1 cellular context compared by ENCODE assay signal in the genomic region with DNA sequence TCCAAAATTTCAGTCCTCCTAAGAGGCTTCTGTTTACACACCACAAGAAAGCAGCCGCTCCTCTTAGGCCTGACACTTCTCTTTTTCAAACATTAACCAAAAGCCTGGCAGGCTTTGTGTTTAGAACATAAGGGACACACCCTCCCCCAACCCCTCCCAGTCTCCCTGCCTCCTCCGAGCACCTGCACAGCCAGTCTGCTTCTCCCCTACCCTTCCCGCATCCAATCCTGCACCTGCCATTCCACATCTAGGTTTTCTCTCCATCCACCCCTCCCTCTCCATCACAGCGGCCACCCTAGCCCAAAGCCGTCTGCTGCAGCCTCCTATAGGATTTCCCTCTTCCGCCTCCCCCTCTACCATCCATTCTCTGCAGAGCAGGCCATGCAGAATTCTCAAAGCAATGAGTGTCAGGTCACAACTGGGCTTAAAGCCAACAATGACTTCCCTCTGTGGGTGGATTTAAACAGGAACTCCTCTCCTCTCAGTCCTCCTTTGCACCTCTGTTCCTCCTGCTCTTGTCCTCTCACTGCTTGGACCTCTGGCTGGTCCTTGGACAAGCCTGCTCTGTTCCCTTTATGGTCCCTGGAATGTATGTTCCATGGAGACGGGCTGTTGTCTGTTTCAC.
TF ChIP-seq lines count a peak whose summit lies in the region.

No MANE protein-coding gene starts in this region.

TF ChIP-seq in GM23338, 12 proteins besides CTCF, POLR2A, EP300 and RAD21 (continued from another document):
- TF ChIP-seq, protein P1, sequence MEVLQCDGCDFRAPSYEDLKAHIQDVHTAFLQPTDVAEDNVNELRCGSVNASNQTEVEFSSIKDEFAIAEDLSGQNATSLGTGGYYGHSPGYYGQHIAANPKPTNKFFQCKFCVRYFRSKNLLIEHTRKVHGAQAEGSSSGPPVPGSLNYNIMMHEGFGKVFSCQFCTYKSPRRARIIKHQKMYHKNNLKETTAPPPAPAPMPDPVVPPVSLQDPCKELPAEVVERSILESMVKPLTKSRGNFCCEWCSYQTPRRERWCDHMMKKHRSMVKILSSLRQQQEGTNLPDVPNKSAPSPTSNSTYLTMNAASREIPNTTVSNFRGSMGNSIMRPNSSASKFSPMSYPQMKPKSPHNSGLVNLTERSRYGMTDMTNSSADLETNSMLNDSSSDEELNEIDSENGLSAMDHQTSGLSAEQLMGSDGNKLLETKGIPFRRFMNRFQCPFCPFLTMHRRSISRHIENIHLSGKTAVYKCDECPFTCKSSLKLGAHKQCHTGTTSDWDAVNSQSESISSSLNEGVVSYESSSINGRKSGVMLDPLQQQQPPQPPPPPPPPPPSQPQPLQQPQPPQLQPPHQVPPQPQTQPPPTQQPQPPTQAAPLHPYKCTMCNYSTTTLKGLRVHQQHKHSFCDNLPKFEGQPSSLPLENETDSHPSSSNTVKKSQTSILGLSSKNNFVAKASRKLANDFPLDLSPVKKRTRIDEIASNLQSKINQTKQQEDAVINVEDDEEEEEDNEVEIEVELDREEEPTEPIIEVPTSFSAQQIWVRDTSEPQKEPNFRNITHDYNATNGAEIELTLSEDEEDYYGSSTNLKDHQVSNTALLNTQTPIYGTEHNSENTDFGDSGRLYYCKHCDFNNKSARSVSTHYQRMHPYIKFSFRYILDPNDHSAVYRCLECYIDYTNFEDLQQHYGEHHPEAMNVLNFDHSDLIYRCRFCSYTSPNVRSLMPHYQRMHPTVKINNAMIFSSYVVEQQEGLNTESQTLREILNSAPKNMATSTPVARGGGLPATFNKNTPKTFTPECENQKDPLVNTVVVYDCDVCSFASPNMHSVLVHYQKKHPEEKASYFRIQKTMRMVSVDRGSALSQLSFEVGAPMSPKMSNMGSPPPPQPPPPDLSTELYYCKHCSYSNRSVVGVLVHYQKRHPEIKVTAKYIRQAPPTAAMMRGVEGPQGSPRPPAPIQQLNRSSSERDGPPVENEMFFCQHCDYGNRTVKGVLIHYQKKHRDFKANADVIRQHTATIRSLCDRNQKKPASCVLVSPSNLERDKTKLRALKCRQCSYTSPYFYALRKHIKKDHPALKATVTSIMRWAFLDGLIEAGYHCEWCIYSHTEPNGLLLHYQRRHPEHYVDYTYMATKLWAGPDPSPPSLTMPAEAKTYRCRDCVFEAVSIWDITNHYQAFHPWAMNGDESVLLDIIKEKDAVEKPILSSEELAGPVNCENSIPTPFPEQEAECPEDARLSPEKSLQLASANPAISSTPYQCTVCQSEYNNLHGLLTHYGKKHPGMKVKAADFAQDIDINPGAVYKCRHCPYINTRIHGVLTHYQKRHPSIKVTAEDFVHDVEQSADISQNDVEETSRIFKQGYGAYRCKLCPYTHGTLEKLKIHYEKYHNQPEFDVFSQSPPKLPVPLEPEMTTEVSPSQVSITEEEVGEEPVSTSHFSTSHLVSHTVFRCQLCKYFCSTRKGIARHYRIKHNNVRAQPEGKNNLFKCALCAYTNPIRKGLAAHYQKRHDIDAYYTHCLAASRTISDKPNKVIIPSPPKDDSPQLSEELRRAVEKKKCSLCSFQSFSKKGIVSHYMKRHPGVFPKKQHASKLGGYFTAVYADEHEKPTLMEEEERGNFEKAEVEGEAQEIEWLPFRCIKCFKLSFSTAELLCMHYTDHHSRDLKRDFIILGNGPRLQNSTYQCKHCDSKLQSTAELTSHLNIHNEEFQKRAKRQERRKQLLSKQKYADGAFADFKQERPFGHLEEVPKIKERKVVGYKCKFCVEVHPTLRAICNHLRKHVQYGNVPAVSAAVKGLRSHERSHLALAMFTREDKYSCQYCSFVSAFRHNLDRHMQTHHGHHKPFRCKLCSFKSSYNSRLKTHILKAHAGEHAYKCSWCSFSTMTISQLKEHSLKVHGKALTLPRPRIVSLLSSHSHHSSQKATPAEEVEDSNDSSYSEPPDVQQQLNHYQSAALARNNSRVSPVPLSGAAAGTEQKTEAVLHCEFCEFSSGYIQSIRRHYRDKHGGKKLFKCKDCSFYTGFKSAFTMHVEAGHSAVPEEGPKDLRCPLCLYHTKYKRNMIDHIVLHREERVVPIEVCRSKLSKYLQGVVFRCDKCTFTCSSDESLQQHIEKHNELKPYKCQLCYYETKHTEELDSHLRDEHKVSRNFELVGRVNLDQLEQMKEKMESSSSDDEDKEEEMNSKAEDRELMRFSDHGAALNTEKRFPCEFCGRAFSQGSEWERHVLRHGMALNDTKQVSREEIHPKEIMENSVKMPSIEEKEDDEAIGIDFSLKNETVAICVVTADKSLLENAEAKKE (CRISPR knock-in tag; IDR thresholded peaks at IDR 0.05), result no peak
- TF ChIP-seq, protein P2, sequence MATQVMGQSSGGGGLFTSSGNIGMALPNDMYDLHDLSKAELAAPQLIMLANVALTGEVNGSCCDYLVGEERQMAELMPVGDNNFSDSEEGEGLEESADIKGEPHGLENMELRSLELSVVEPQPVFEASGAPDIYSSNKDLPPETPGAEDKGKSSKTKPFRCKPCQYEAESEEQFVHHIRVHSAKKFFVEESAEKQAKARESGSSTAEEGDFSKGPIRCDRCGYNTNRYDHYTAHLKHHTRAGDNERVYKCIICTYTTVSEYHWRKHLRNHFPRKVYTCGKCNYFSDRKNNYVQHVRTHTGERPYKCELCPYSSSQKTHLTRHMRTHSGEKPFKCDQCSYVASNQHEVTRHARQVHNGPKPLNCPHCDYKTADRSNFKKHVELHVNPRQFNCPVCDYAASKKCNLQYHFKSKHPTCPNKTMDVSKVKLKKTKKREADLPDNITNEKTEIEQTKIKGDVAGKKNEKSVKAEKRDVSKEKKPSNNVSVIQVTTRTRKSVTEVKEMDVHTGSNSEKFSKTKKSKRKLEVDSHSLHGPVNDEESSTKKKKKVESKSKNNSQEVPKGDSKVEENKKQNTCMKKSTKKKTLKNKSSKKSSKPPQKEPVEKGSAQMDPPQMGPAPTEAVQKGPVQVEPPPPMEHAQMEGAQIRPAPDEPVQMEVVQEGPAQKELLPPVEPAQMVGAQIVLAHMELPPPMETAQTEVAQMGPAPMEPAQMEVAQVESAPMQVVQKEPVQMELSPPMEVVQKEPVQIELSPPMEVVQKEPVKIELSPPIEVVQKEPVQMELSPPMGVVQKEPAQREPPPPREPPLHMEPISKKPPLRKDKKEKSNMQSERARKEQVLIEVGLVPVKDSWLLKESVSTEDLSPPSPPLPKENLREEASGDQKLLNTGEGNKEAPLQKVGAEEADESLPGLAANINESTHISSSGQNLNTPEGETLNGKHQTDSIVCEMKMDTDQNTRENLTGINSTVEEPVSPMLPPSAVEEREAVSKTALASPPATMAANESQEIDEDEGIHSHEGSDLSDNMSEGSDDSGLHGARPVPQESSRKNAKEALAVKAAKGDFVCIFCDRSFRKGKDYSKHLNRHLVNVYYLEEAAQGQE (IDR thresholded peaks at IDR 0.05; ENCODE audit: unreplicated experiment), result no peak
- TF ChIP-seq, protein P3, sequence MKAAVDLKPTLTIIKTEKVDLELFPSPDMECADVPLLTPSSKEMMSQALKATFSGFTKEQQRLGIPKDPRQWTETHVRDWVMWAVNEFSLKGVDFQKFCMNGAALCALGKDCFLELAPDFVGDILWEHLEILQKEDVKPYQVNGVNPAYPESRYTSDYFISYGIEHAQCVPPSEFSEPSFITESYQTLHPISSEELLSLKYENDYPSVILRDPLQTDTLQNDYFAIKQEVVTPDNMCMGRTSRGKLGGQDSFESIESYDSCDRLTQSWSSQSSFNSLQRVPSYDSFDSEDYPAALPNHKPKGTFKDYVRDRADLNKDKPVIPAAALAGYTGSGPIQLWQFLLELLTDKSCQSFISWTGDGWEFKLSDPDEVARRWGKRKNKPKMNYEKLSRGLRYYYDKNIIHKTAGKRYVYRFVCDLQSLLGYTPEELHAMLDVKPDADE (IDR thresholded peaks at IDR 0.05), result no peak
